12 cellular contexts compared by ENCODE assay signal in genomic region chr17:42814633-42815399, GRCh38. TPM values are rescaled to one million over a fixed set of nuclear protein-coding genes. Genes with fewer than 3 reads are reported as not detected.
DNase-seq lines count a peak whose midpoint lies in the region; ATAC-seq, FAIRE-seq and TF ChIP-seq lines count a peak whose summit lies in the region.
"Had no signal": no experiment of that assay in that cellular context is flagged by ENCODE, and none has a peak within 500 bp of the region (broad histone marks: within the 10 kb centered on the region; RNA-seq: fewer than 3 reads in every experiment).

No MANE protein-coding gene starts in this region.

- TF ChIP-seq RAD21 in HepG2 (CRISPR knock-in tag; IDR thresholded peaks at IDR 0.05) (no peak), SK-N-SH (IDR thresholded peaks at IDR 0.05; ENCODE audit: low read length) (no peak)

- H3K27me3 ChIP-seq in HepG2 (ENCODE audit: control insufficient read depth in 1 of 2, insufficient read depth in 2 of 2, low read length in 2 of 2) = no peaks in the 10 kb centered on the region
- H3K27me3 ChIP-seq in right lobe of liver = no peaks in the 10 kb centered on the region
- no peaks in the 10 kb centered on the region for H3K27me3 ChIP-seq in SK-N-SH (ENCODE audit: insufficient read depth)
- H3K27me3 ChIP-seq in upper lobe of right lung = no peaks in the 10 kb centered on the region

- no peaks in the 10 kb centered on the region for H3K4me1 ChIP-seq in HepG2 (ENCODE audit: insufficient read depth, low read length)
- H3K4me1 ChIP-seq in right lobe of liver = no peaks in the 10 kb centered on the region
- peaks cover 6 to 28% of the 10 kb centered on the region in 2 experiments for H3K4me1 ChIP-seq in SK-N-SH (ENCODE audit: control insufficient read depth in 1 of 2, insufficient read depth in 2 of 2, low read depth in 1 of 2, low read length in 1 of 2)
- no peaks in the 10 kb centered on the region for H3K4me1 ChIP-seq in upper lobe of right lung

- FAIRE-seq in HepG2 (lab: Jason Lieb, UNC) = no peak
- FAIRE-seq: colon had no signal

- H3K36me3 Mint-ChIP-seq in immature natural killer cell = peaks cover 31 to 63% (median 36%) of the 10 kb centered on the region in 3 donors

- CTCF ChIA-PET in HepG2 (lab: Yijun Ruan, JAX; ENCODE audit: low intra/inter-chr PET ratio, low total read pairs) (no interaction called here), SK-N-SH (lab: Yijun Ruan, JAX) (interaction anchor here (1.1 to 2.1 kb wide), 4 partner anchors 10 to 123 kb away, joined by 4 to 12 read pairs (median 6); partner anchors contain the start of gene BECN1)

- H3F3A ChIP-seq in SK-N-SH (replicated peaks; ENCODE audit: insufficient read depth) = peaks cover 62% of the 10 kb centered on the region

- intact Hi-C loops in HepG2 (cut with micrococcal nuclease; ENCODE audit: unreplicated experiment) = no loop called here
- intact Hi-C loops in right lobe of liver (cut with DNase I) = no loop called here
- intact Hi-C loops in upper lobe of right lung (cut with DNase I) = loop anchor here (10.0 kb wide), 1 partner anchor 100 kb away; no protein-coding TSS in a partner anchor

- H3K36me3 ChIP-seq in HepG2 (replicated peaks in 1 of 2; ENCODE audit: control insufficient read depth in 1 of 2, insufficient read depth in 2 of 2, low read length in 2 of 2) (peaks cover 54 to 71% of the 10 kb centered on the region in 2 experiments), right lobe of liver (peaks cover 3 to 88% (median 51%) of the 10 kb centered on the region in 4 donors), SK-N-SH (replicated peaks in 1 of 2; ENCODE audit: control insufficient read depth in 1 of 2, insufficient read depth in 2 of 2, low read length in 1 of 2) (peaks cover 54 to 72% of the 10 kb centered on the region in 2 experiments), upper lobe of right lung (peaks cover 96% of the 10 kb centered on the region)

- H3K27ac ChIP-seq in HepG2 (ENCODE audit: extremely low read length, insufficient read depth, low read length) = no peak overlapping the region
- H3K27ac ChIP-seq in right lobe of liver = no peak overlapping the region
- peak overlapping the region; percentile 77 to 84 for H3K27ac ChIP-seq in SK-N-SH (ENCODE audit: low read depth in 2 of 2, low read length in 1 of 2)
- H3K27ac ChIP-seq in upper lobe of right lung = peak overlapping the region; percentile 38
- H3K27ac ChIP-seq: C4-2B had no signal

- no peak for TF ChIP-seq POLR2A in HepG2 (IDR thresholded peaks at IDR 0.05; ENCODE audit: insufficient read depth in 1 of 2, low read depth in 2 of 2, low read length in 2 of 2)
- TF ChIP-seq POLR2A in right lobe of liver (IDR thresholded peaks at IDR 0.05) = no peak

- H3K9ac ChIP-seq in HepG2 (ENCODE audit: insufficient read depth, low read depth, low read length) = no peak overlapping the region
- H3K9ac ChIP-seq in SK-N-SH = peak overlapping the region; percentile 45

- H4K20me1 ChIP-seq in HepG2 (ENCODE audit: insufficient read depth, low read length) = no peaks in the 10 kb centered on the region
- no peaks in the 10 kb centered on the region; the same call in 1 of the 2 replicates for H4K20me1 ChIP-seq in SK-N-SH (ENCODE audit: insufficient read depth)

- POLR2A ChIA-PET in HepG2 (lab: Yijun Ruan, JAX) = interaction anchor here (1.4 to 4.6 kb wide), 4 partner anchors 9 to 41 kb away, joined by 4 to 29 read pairs (median 7); partner anchors contain the start of genes BECN1, CNTD1, COA3 and VPS25
- POLR2A ChIA-PET in SK-N-SH (lab: Yijun Ruan, JAX) = no interaction called here

- BruUV-seq in HepG2 (replicated peaks; lab: Mats Ljungman, UMichigan) = no TSS peak

- H3K79me2 ChIP-seq in HepG2 (ENCODE audit: insufficient read depth, low read length) (no peaks in the 10 kb centered on the region), SK-N-SH (ENCODE audit: insufficient read depth) (0 out of 2 replicates have a peak, but pooled peaks cover 8% of the 10 kb centered on the region)

- H3K4me1 Mint-ChIP-seq in immature natural killer cell = peaks cover 0 to 4% of the 10 kb centered on the region in 2 donors
- H3K4me1 Mint-ChIP-seq: activated T-helper 17 cell treated with anti-CD3 and anti-CD28 coated beads, Interleukin-2, amount 50 U/mL, for 72 hours; WTC11 had no signal

- H3K4me2 ChIP-seq in HepG2 (ENCODE audit: low read depth, low read length) = no peak overlapping the region
- H3K4me2 ChIP-seq in SK-N-SH = peak overlapping the region; percentile 64

- ATAC-seq in HepG2 = no peak
- ATAC-seq in right lobe of liver = no peak
- peak; percentile 80 for ATAC-seq in upper lobe of right lung
- ATAC-seq: activated T-helper 17 cell treated with anti-CD3 and anti-CD28 coated beads, Interleukin-2, amount 50 U/mL, for 72 hours; WTC11 had no signal

- in situ Hi-C loops in HepG2 (cut with HindIII; ENCODE audit: extremely low pct_ligation_motif_present, low pct_unique_long_range_greater_than_20kb) = no loop called here

- no peaks in the 10 kb centered on the region for H3K9me3 Mint-ChIP-seq in immature natural killer cell
- H3K9me3 Mint-ChIP-seq: activated T-helper 17 cell treated with anti-CD3 and anti-CD28 coated beads, Interleukin-2, amount 50 U/mL, for 72 hours; WTC11 had no signal

- TF ChIP-seq CTCF in HepG2 (CRISPR knock-in tag; IDR thresholded peaks at IDR 0.05) (no peak), right lobe of liver (IDR thresholded peaks at IDR 0.05) (no peak), SK-N-SH (IDR thresholded peaks at IDR 0.05) (no peak), upper lobe of right lung (IDR thresholded peaks at IDR 0.05) (no peak)

- H2AFZ ChIP-seq in HepG2 (ENCODE audit: low read length) = no peak overlapping the region
- H2AFZ ChIP-seq in SK-N-SH (ENCODE audit: low read depth) = peak overlapping the region; percentile 26; the same call in 1 of the 2 replicates

- H3K9me3 ChIP-seq in HepG2 (ENCODE audit: low read length) = no peaks in the 10 kb centered on the region
- H3K9me3 ChIP-seq in right lobe of liver = no peaks in the 10 kb centered on the region
- H3K9me3 ChIP-seq in SK-N-SH = no peaks in the 10 kb centered on the region
- no peaks in the 10 kb centered on the region for H3K9me3 ChIP-seq in upper lobe of right lung

- DNase-seq in HepG2 (ENCODE audit: low spot score) (no peak), right lobe of liver (no peak), SK-N-SH (no peak), foreskin melanocyte (peak; percentile 99), upper lobe of right lung (no peak), NCI-H1436 treated with DMSO at 0.1 percent for 48 hours (lab: John Stamatoyannopoulos, UW) (no peak), globus pallidus (ENCODE audit: low spot score) (no peak), immature natural killer cell (no peak)

- no peak overlapping the region for H3K4me3 Mint-ChIP-seq in immature natural killer cell
- H3K4me3 Mint-ChIP-seq: activated T-helper 17 cell treated with anti-CD3 and anti-CD28 coated beads, Interleukin-2, amount 50 U/mL, for 72 hours; WTC11 had no signal

- H3K27ac Mint-ChIP-seq in immature natural killer cell = no peak overlapping the region
- H3K27ac Mint-ChIP-seq: activated T-helper 17 cell treated with anti-CD3 and anti-CD28 coated beads, Interleukin-2, amount 50 U/mL, for 72 hours; WTC11 had no signal

- H3K4me3 ChIP-seq in HepG2 (replicated peaks in 1 of 3; ENCODE audit: insufficient read depth in 1 of 3, low read depth in 2 of 3, low read length in 3 of 3) = no peak overlapping the region
- no peak overlapping the region for H3K4me3 ChIP-seq in right lobe of liver
- peak overlapping the region in 1 of 2 experiments; percentile 25; a peak in 1 of 4 replicates for H3K4me3 ChIP-seq in SK-N-SH (ENCODE audit: low read depth in 2 of 2, low read length in 1 of 2)
- no peak overlapping the region for H3K4me3 ChIP-seq in upper lobe of right lung

- peaks cover 0 to 3% (median 0%) of the 10 kb centered on the region in 3 donors for H3K27me3 Mint-ChIP-seq in immature natural killer cell (ENCODE audit: low read depth in 3 of 3)
- H3K27me3 Mint-ChIP-seq: activated T-helper 17 cell treated with anti-CD3 and anti-CD28 coated beads, Interleukin-2, amount 50 U/mL, for 72 hours had no signal

- 95% methylated on average over 8 of the region's 8 CpGs for WGBS in HepG2 (ENCODE audit: low lambda C conversion rate)
- WGBS in right lobe of liver (ENCODE audit: insufficient coverage, low coverage, low lambda C conversion rate, missing lambda C conversion rate) = 64% methylated on average over 8 of the region's 8 CpGs
- WGBS in SK-N-SH (ENCODE audit: low lambda C conversion rate) = 25% methylated on average over 8 of the region's 8 CpGs

- H3K9me2 ChIP-seq in SK-N-SH = no peaks in the 10 kb centered on the region

- TF ChIP-seq EP300 in HepG2 (IDR thresholded peaks at IDR 0.05; ENCODE audit: low read depth in 2 of 2, low read length in 2 of 2) (no peak), HepG2 (CRISPR knock-in tag; IDR thresholded peaks at IDR 0.05; ENCODE audit: borderline replicate concordance) (no peak), SK-N-SH (IDR thresholded peaks at IDR 0.05; ENCODE audit: borderline replicate concordance in 1 of 2, low read depth in 1 of 2, low read length in 1 of 2) (peak in 1 of 2 experiments; percentile 68; a peak in 2 of 4 replicates)

RNA-seq across cellular contexts. Expression of gene BECN1, which starts 9.3 kb away (rescaled TPM):
- total RNA-seq in HepG2 (2016; rRNA removed; fragmentation: Illumina TruSeq; extraction: Trizol) = 97.2 and 109 TPM in 2 replicates
- total RNA-seq in HepG2 (2016; cell fraction: cytosol; rRNA removed; fragmentation: Illumina TruSeq; extraction: Trizol; ENCODE audit: low read depth) = 55.5 and 62.2 TPM in 2 replicates
- total RNA-seq in HepG2 (2016; cell fraction: insoluble cytoplasmic fraction; rRNA removed; fragmentation: Illumina TruSeq; extraction: Trizol) = 93.4 and 107 TPM in 2 replicates
- 110 and 130 TPM in 2 replicates for total RNA-seq in HepG2 (2016; cell fraction: membrane; rRNA removed; fragmentation: Illumina TruSeq; extraction: Trizol)
- total RNA-seq in HepG2 (2016; cell fraction: nucleus; rRNA removed; fragmentation: Illumina TruSeq; extraction: Trizol) = 64.5 and 67.5 TPM in 2 replicates
- 77.1 and 82.1 TPM in 2 replicates for polyA plus RNA-seq in HepG2 (2011; rRNA removed)
- 56.9 and 59.6 TPM in 2 replicates for polyA plus RNA-seq in HepG2 (2011; cell fraction: cytosol; rRNA removed)
- polyA plus RNA-seq in HepG2 (2011; cell fraction: nucleus; rRNA removed) = 82.7 and 86.2 TPM in 2 replicates
- 71.0 and 75.9 TPM in 2 replicates for polyA plus RNA-seq in HepG2 (2012)
- 51.4 and 75.4 TPM in 2 replicates for polyA plus RNA-seq in HepG2 (2016; cell fraction: cytosol; fragmentation: Illumina TruSeq; extraction: Trizol; ENCODE audit: low read depth)
- 112 and 124 TPM in 2 replicates for polyA plus RNA-seq in HepG2 (2016; cell fraction: insoluble cytoplasmic fraction; fragmentation: Illumina TruSeq; extraction: Trizol; ENCODE audit: low read depth)
- 93.2 and 107 TPM in 2 replicates for polyA plus RNA-seq in HepG2 (2016; cell fraction: membrane; fragmentation: Illumina TruSeq; extraction: Trizol; ENCODE audit: low read depth)
- 109 and 113 TPM in 2 replicates for polyA plus RNA-seq in HepG2 (2016; cell fraction: nucleus; fragmentation: Illumina TruSeq; extraction: Trizol; ENCODE audit: insufficient read depth, low read depth)
- 64.5 and 76.4 TPM in 2 replicates for polyA minus RNA-seq in HepG2 (2011; rRNA and poly(A)+ RNA removed; ENCODE audit: low replicate concordance)
- polyA minus RNA-seq in HepG2 (2011; cell fraction: cytosol; rRNA and poly(A)+ RNA removed) = 28.1 and 41.1 TPM in 2 replicates
- 93.6 and 112 TPM in 2 replicates for polyA minus RNA-seq in HepG2 (2011; cell fraction: nucleus; rRNA and poly(A)+ RNA removed)
- total RNA-seq in right lobe of liver = 10 to 100 TPM; 29.6 to 48.8 (median 37.4) TPM
- 78.0 and 97.4 TPM in 2 replicates for polyA plus RNA-seq in SK-N-SH (2012; rRNA removed)
- 101 and 109 TPM in 2 replicates for polyA plus RNA-seq in SK-N-SH (2012; cell fraction: cytosol; rRNA removed)
- 68.9 and 110 TPM in 2 replicates for polyA plus RNA-seq in SK-N-SH (2012; cell fraction: nucleus; rRNA removed)
- 66.7 TPM for total RNA-seq in upper lobe of right lung
- 100 to 1,000 TPM in 2 of 3 donors, 10 to 100 TPM in 1; 97.6 to 163 (median 135) TPM for polyA plus RNA-seq in immature natural killer cell

RNA-seq across cellular contexts. Expression of gene CNTD1, which starts 16.2 kb away (rescaled TPM):
- total RNA-seq in HepG2 (2016; rRNA removed; fragmentation: Illumina TruSeq; extraction: Trizol) = 0.11 TPM in 1 of 2 replicates, not detected in the other
- not detected in 2 replicates for total RNA-seq in HepG2 (2016; cell fraction: cytosol; rRNA removed; fragmentation: Illumina TruSeq; extraction: Trizol; ENCODE audit: low read depth)
- total RNA-seq in HepG2 (2016; cell fraction: insoluble cytoplasmic fraction; rRNA removed; fragmentation: Illumina TruSeq; extraction: Trizol) = 0.26 and 0.45 TPM in 2 replicates
- total RNA-seq in HepG2 (2016; cell fraction: membrane; rRNA removed; fragmentation: Illumina TruSeq; extraction: Trizol) = not detected in 2 replicates
- total RNA-seq in HepG2 (2016; cell fraction: nucleus; rRNA removed; fragmentation: Illumina TruSeq; extraction: Trizol) = 0.25 TPM in 1 of 2 replicates, not detected in the other
- polyA plus RNA-seq in HepG2 (2011; rRNA removed) = 0.15 and 0.34 TPM in 2 replicates
- polyA plus RNA-seq in HepG2 (2011; cell fraction: cytosol; rRNA removed) = 0.16 and 0.17 TPM in 2 replicates
- polyA plus RNA-seq in HepG2 (2011; cell fraction: nucleus; rRNA removed) = 0.17 TPM in 1 of 2 replicates, not detected in the other
- polyA plus RNA-seq in HepG2 (2012) = 1.8 TPM in 2 replicates
- 0.11 TPM in 1 of 2 replicates, not detected in the other for polyA plus RNA-seq in HepG2 (2016; cell fraction: cytosol; fragmentation: Illumina TruSeq; extraction: Trizol; ENCODE audit: low read depth)
- 0.11 and 0.36 TPM in 2 replicates for polyA plus RNA-seq in HepG2 (2016; cell fraction: insoluble cytoplasmic fraction; fragmentation: Illumina TruSeq; extraction: Trizol; ENCODE audit: low read depth)
- polyA plus RNA-seq in HepG2 (2016; cell fraction: membrane; fragmentation: Illumina TruSeq; extraction: Trizol; ENCODE audit: low read depth) = 0.15 and 0.41 TPM in 2 replicates
- polyA plus RNA-seq in HepG2 (2016; cell fraction: nucleus; fragmentation: Illumina TruSeq; extraction: Trizol; ENCODE audit: insufficient read depth, low read depth) = 0.77 TPM in 1 of 2 replicates, not detected in the other
- not detected in 2 replicates for polyA minus RNA-seq in HepG2 (2011; rRNA and poly(A)+ RNA removed; ENCODE audit: low replicate concordance)
- polyA minus RNA-seq in HepG2 (2011; cell fraction: cytosol; rRNA and poly(A)+ RNA removed) = not detected in 2 replicates
- polyA minus RNA-seq in HepG2 (2011; cell fraction: nucleus; rRNA and poly(A)+ RNA removed) = 0.25 TPM in 1 of 2 replicates, not detected in the other
- under 1 TPM in 1 of 6 experiments, not detected in 5; 0.15 TPM for total RNA-seq in right lobe of liver
- 0.26 TPM in 1 of 2 replicates, not detected in the other for polyA plus RNA-seq in SK-N-SH (2012; rRNA removed)
- 0.10 and 0.30 TPM in 2 replicates for polyA plus RNA-seq in SK-N-SH (2012; cell fraction: cytosol; rRNA removed)
- 0.18 and 0.19 TPM in 2 replicates for polyA plus RNA-seq in SK-N-SH (2012; cell fraction: nucleus; rRNA removed)
- total RNA-seq in upper lobe of right lung = 0.14 TPM
- under 1 TPM in 2 of 3 donors, not detected in 1; 0.10 to 0.40 TPM for polyA plus RNA-seq in immature natural killer cell
- total RNA-seq: WTC11 had no signal

RNA-seq across cellular contexts. Expression of gene COA3, which starts 16.3 kb away (rescaled TPM):
- total RNA-seq in HepG2 (2016; rRNA removed; fragmentation: Illumina TruSeq; extraction: Trizol) = 202 and 250 TPM in 2 replicates
- total RNA-seq in HepG2 (2016; cell fraction: cytosol; rRNA removed; fragmentation: Illumina TruSeq; extraction: Trizol; ENCODE audit: low read depth) = 66.3 and 72.6 TPM in 2 replicates
- 201 and 243 TPM in 2 replicates for total RNA-seq in HepG2 (2016; cell fraction: insoluble cytoplasmic fraction; rRNA removed; fragmentation: Illumina TruSeq; extraction: Trizol)
- total RNA-seq in HepG2 (2016; cell fraction: membrane; rRNA removed; fragmentation: Illumina TruSeq; extraction: Trizol) = 116 TPM in 2 replicates
- 61.0 and 71.2 TPM in 2 replicates for total RNA-seq in HepG2 (2016; cell fraction: nucleus; rRNA removed; fragmentation: Illumina TruSeq; extraction: Trizol)
- polyA plus RNA-seq in HepG2 (2011; rRNA removed) = 130 and 133 TPM in 2 replicates
- 169 and 174 TPM in 2 replicates for polyA plus RNA-seq in HepG2 (2011; cell fraction: cytosol; rRNA removed)
- 33.2 and 38.8 TPM in 2 replicates for polyA plus RNA-seq in HepG2 (2011; cell fraction: nucleus; rRNA removed)
- polyA plus RNA-seq in HepG2 (2012) = 92.9 and 124 TPM in 2 replicates
- polyA plus RNA-seq in HepG2 (2016; cell fraction: cytosol; fragmentation: Illumina TruSeq; extraction: Trizol; ENCODE audit: low read depth) = 63.6 and 67.4 TPM in 2 replicates
- 218 and 224 TPM in 2 replicates for polyA plus RNA-seq in HepG2 (2016; cell fraction: insoluble cytoplasmic fraction; fragmentation: Illumina TruSeq; extraction: Trizol; ENCODE audit: low read depth)
- 91.3 and 92.2 TPM in 2 replicates for polyA plus RNA-seq in HepG2 (2016; cell fraction: membrane; fragmentation: Illumina TruSeq; extraction: Trizol; ENCODE audit: low read depth)
- 97.0 and 100 TPM in 2 replicates for polyA plus RNA-seq in HepG2 (2016; cell fraction: nucleus; fragmentation: Illumina TruSeq; extraction: Trizol; ENCODE audit: insufficient read depth, low read depth)
- polyA minus RNA-seq in HepG2 (2011; rRNA and poly(A)+ RNA removed; ENCODE audit: low replicate concordance) = 55.4 and 74.2 TPM in 2 replicates
- polyA minus RNA-seq in HepG2 (2011; cell fraction: cytosol; rRNA and poly(A)+ RNA removed) = 26.7 and 29.5 TPM in 2 replicates
- 21.8 and 26.5 TPM in 2 replicates for polyA minus RNA-seq in HepG2 (2011; cell fraction: nucleus; rRNA and poly(A)+ RNA removed)
- total RNA-seq in right lobe of liver = 100 to 1,000 TPM in 1 of 6 experiments, 10 to 100 TPM in 5; 50.4 to 118 (median 68.3) TPM
- 90.5 and 103 TPM in 2 replicates for polyA plus RNA-seq in SK-N-SH (2012; rRNA removed)
- polyA plus RNA-seq in SK-N-SH (2012; cell fraction: cytosol; rRNA removed) = 91.5 and 93.2 TPM in 2 replicates
- polyA plus RNA-seq in SK-N-SH (2012; cell fraction: nucleus; rRNA removed) = 36.0 and 45.7 TPM in 2 replicates
- total RNA-seq in upper lobe of right lung = 53.9 TPM
- 100 to 1,000 TPM; 162 to 221 (median 186) TPM for polyA plus RNA-seq in immature natural killer cell

RNA-seq across cellular contexts. Expression of gene PSME3, which starts 18.4 kb away (rescaled TPM):
- 135 and 202 TPM in 2 replicates for total RNA-seq in HepG2 (2016; rRNA removed; fragmentation: Illumina TruSeq; extraction: Trizol)
- 57.2 and 65.9 TPM in 2 replicates for total RNA-seq in HepG2 (2016; cell fraction: cytosol; rRNA removed; fragmentation: Illumina TruSeq; extraction: Trizol; ENCODE audit: low read depth)
- total RNA-seq in HepG2 (2016; cell fraction: insoluble cytoplasmic fraction; rRNA removed; fragmentation: Illumina TruSeq; extraction: Trizol) = 137 and 184 TPM in 2 replicates
- total RNA-seq in HepG2 (2016; cell fraction: membrane; rRNA removed; fragmentation: Illumina TruSeq; extraction: Trizol) = 87.8 and 99.6 TPM in 2 replicates
- total RNA-seq in HepG2 (2016; cell fraction: nucleus; rRNA removed; fragmentation: Illumina TruSeq; extraction: Trizol) = 85.8 and 91.0 TPM in 2 replicates
- 61.5 and 66.3 TPM in 2 replicates for polyA plus RNA-seq in HepG2 (2011; rRNA removed)
- polyA plus RNA-seq in HepG2 (2011; cell fraction: cytosol; rRNA removed) = 46.2 and 72.9 TPM in 2 replicates
- 54.8 and 72.6 TPM in 2 replicates for polyA plus RNA-seq in HepG2 (2011; cell fraction: nucleus; rRNA removed)
- polyA plus RNA-seq in HepG2 (2012) = 70.9 and 82.9 TPM in 2 replicates
- polyA plus RNA-seq in HepG2 (2016; cell fraction: cytosol; fragmentation: Illumina TruSeq; extraction: Trizol; ENCODE audit: low read depth) = 40.6 and 52.7 TPM in 2 replicates
- polyA plus RNA-seq in HepG2 (2016; cell fraction: insoluble cytoplasmic fraction; fragmentation: Illumina TruSeq; extraction: Trizol; ENCODE audit: low read depth) = 192 and 233 TPM in 2 replicates
- 79.0 and 86.8 TPM in 2 replicates for polyA plus RNA-seq in HepG2 (2016; cell fraction: membrane; fragmentation: Illumina TruSeq; extraction: Trizol; ENCODE audit: low read depth)
- polyA plus RNA-seq in HepG2 (2016; cell fraction: nucleus; fragmentation: Illumina TruSeq; extraction: Trizol; ENCODE audit: insufficient read depth, low read depth) = 115 and 117 TPM in 2 replicates
- 45.3 and 91.4 TPM in 2 replicates for polyA minus RNA-seq in HepG2 (2011; rRNA and poly(A)+ RNA removed; ENCODE audit: low replicate concordance)
- 33.7 and 38.2 TPM in 2 replicates for polyA minus RNA-seq in HepG2 (2011; cell fraction: cytosol; rRNA and poly(A)+ RNA removed)
- 50.2 and 71.4 TPM in 2 replicates for polyA minus RNA-seq in HepG2 (2011; cell fraction: nucleus; rRNA and poly(A)+ RNA removed)
- 10 to 100 TPM; 33.6 to 72.1 (median 42.8) TPM for total RNA-seq in right lobe of liver
- polyA plus RNA-seq in SK-N-SH (2012; rRNA removed) = 139 and 152 TPM in 2 replicates
- 173 and 178 TPM in 2 replicates for polyA plus RNA-seq in SK-N-SH (2012; cell fraction: cytosol; rRNA removed)
- 52.0 and 77.9 TPM in 2 replicates for polyA plus RNA-seq in SK-N-SH (2012; cell fraction: nucleus; rRNA removed)
- total RNA-seq in upper lobe of right lung = 89.4 TPM
- 100 to 1,000 TPM; 122 to 200 (median 161) TPM for polyA plus RNA-seq in immature natural killer cell

RNA-seq across cellular contexts. Expression of gene AOC2, which starts 29.6 kb away (rescaled TPM):
- total RNA-seq in HepG2 (2016; rRNA removed; fragmentation: Illumina TruSeq; extraction: Trizol) (0.55 and 1.2 TPM in 2 replicates), right lobe of liver (1 to 10 TPM in 4 of 6 experiments, under 1 TPM in 2; 0.62 to 2.0 (median 1.4) TPM), upper lobe of right lung (2.0 TPM)
- not detected in 2 replicates for total RNA-seq in HepG2 (2016; cell fraction: cytosol; rRNA removed; fragmentation: Illumina TruSeq; extraction: Trizol; ENCODE audit: low read depth)
- total RNA-seq in HepG2 (2016; cell fraction: insoluble cytoplasmic fraction; rRNA removed; fragmentation: Illumina TruSeq; extraction: Trizol) = 0.30 and 1.3 TPM in 2 replicates
- 0.31 and 0.38 TPM in 2 replicates for total RNA-seq in HepG2 (2016; cell fraction: membrane; rRNA removed; fragmentation: Illumina TruSeq; extraction: Trizol)
- total RNA-seq in HepG2 (2016; cell fraction: nucleus; rRNA removed; fragmentation: Illumina TruSeq; extraction: Trizol) = 2.2 and 3.5 TPM in 2 replicates
- polyA plus RNA-seq in HepG2 (2011; rRNA removed) (3.3 and 5.1 TPM in 2 replicates), SK-N-SH (2012; rRNA removed) (0.24 and 0.33 TPM in 2 replicates), immature natural killer cell (under 1 TPM in 1 of 3 donors, not detected in 2; 0.12 TPM)
- 1.7 TPM in 2 replicates for polyA plus RNA-seq in HepG2 (2011; cell fraction: cytosol; rRNA removed)
- polyA plus RNA-seq in HepG2 (2011; cell fraction: nucleus; rRNA removed) = 21.9 and 26.2 TPM in 2 replicates
- 2.7 and 9.2 TPM in 2 replicates for polyA plus RNA-seq in HepG2 (2012)
- polyA plus RNA-seq in HepG2 (2016; cell fraction: cytosol; fragmentation: Illumina TruSeq; extraction: Trizol; ENCODE audit: low read depth) = 0.10 and 0.19 TPM in 2 replicates
- polyA plus RNA-seq in HepG2 (2016; cell fraction: insoluble cytoplasmic fraction; fragmentation: Illumina TruSeq; extraction: Trizol; ENCODE audit: low read depth) = 0.66 and 0.95 TPM in 2 replicates
- polyA plus RNA-seq in HepG2 (2016; cell fraction: membrane; fragmentation: Illumina TruSeq; extraction: Trizol; ENCODE audit: low read depth) = 0.24 and 0.30 TPM in 2 replicates
- 5.9 and 6.2 TPM in 2 replicates for polyA plus RNA-seq in HepG2 (2016; cell fraction: nucleus; fragmentation: Illumina TruSeq; extraction: Trizol; ENCODE audit: insufficient read depth, low read depth)
- polyA minus RNA-seq in HepG2 (2011; rRNA and poly(A)+ RNA removed; ENCODE audit: low replicate concordance) = 5.1 and 5.5 TPM in 2 replicates
- 0.26 and 0.59 TPM in 2 replicates for polyA minus RNA-seq in HepG2 (2011; cell fraction: cytosol; rRNA and poly(A)+ RNA removed)
- polyA minus RNA-seq in HepG2 (2011; cell fraction: nucleus; rRNA and poly(A)+ RNA removed) = 9.8 and 10.3 TPM in 2 replicates
- 0.06 and 0.22 TPM in 2 replicates for polyA plus RNA-seq in SK-N-SH (2012; cell fraction: cytosol; rRNA removed)
- polyA plus RNA-seq in SK-N-SH (2012; cell fraction: nucleus; rRNA removed) = 1.3 and 1.4 TPM in 2 replicates

Comparison
In these comparisons a context has a peak if more than half of its experiments do, and no peak if none do; other contexts are left out.
1. H3K27ac ChIP-seq: peak in SK-N-SH (2 of 2) and upper lobe of right lung (single experiment); none in HepG2 (single experiment) and right lobe of liver (0 of 3).
2. Of the 25 proteins assayed by ChIP-seq in both HepG2 and SK-N-SH: peak only in HepG2: none; only in SK-N-SH: FOSL2, GABPA, JUND, MAX, NFIC, PBX3 and 4 more; in both: none; in neither: 14; mixed calls (peak in some experiments, not most) for 1.